In the genomic region with DNA sequence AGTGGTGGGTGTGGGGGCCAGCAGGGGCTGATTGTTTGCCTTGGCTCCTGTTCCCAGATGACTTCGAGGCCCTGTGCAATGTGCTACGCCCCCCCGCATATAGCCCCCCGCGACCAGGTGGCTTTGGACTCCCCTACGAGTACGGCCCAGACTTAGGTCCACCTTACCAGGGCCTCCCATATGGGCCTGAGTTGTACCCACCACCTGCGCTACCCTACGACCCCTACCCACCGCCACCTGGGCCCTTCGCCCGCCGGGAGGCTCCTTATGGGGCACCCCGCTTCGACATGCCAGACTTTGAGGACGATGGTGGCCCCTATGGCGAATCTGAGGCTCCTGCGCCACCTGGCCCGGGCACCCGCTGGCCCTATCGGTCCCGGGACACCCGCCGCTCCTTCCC, we compare ENCODE assay signal across 2 cellular contexts.
TF ChIP-seq lines count a peak whose summit lies in the region.

No MANE protein-coding gene starts in this region.

TF ChIP-seq in SK-N-SH, 30 proteins besides CTCF, POLR2A, EP300 and RAD21 (continued from another document):
- TF ChIP-seq, protein P1, sequence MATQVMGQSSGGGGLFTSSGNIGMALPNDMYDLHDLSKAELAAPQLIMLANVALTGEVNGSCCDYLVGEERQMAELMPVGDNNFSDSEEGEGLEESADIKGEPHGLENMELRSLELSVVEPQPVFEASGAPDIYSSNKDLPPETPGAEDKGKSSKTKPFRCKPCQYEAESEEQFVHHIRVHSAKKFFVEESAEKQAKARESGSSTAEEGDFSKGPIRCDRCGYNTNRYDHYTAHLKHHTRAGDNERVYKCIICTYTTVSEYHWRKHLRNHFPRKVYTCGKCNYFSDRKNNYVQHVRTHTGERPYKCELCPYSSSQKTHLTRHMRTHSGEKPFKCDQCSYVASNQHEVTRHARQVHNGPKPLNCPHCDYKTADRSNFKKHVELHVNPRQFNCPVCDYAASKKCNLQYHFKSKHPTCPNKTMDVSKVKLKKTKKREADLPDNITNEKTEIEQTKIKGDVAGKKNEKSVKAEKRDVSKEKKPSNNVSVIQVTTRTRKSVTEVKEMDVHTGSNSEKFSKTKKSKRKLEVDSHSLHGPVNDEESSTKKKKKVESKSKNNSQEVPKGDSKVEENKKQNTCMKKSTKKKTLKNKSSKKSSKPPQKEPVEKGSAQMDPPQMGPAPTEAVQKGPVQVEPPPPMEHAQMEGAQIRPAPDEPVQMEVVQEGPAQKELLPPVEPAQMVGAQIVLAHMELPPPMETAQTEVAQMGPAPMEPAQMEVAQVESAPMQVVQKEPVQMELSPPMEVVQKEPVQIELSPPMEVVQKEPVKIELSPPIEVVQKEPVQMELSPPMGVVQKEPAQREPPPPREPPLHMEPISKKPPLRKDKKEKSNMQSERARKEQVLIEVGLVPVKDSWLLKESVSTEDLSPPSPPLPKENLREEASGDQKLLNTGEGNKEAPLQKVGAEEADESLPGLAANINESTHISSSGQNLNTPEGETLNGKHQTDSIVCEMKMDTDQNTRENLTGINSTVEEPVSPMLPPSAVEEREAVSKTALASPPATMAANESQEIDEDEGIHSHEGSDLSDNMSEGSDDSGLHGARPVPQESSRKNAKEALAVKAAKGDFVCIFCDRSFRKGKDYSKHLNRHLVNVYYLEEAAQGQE (IDR thresholded peaks at IDR 0.05; ENCODE audit: low read depth, low read length) = no peak
- TF ChIP-seq FOXJ3 (CRISPR knock-in tag; IDR thresholded peaks at IDR 0.05) (no peak), MEF2A (IDR thresholded peaks at IDR 0.05; ENCODE audit: borderline replicate concordance, low read depth) (no peak), GATA2 (CRISPR knock-in tag; IDR thresholded peaks at IDR 0.05) (no peak), POLR2AphosphoS5 (IDR thresholded peaks at IDR 0.05; ENCODE audit: low read depth, low read length) (no peak), CHD2 (IDR thresholded peaks at IDR 0.05; ENCODE audit: low read length, partially characterized antibody) (no peak), SIN3A (IDR thresholded peaks at IDR 0.05; ENCODE audit: borderline replicate concordance, low read depth, low read length) (no peak), TAF1 (IDR thresholded peaks at IDR 0.05; ENCODE audit: borderline replicate concordance, low read depth, low read length) (no peak)
- TF ChIP-seq, protein P2, sequence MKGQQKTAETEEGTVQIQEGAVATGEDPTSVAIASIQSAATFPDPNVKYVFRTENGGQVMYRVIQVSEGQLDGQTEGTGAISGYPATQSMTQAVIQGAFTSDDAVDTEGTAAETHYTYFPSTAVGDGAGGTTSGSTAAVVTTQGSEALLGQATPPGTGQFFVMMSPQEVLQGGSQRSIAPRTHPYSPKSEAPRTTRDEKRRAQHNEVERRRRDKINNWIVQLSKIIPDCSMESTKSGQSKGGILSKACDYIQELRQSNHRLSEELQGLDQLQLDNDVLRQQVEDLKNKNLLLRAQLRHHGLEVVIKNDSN (IDR thresholded peaks at IDR 0.05; ENCODE audit: borderline replicate concordance, low read depth) = no peak

TF ChIP-seq in SK-N-SH treated with all-trans-retinoic acid at 6 μM for 48 hours, 23 proteins besides CTCF, POLR2A, EP300 and RAD21 (continued from another document):
- TF ChIP-seq, protein P3, sequence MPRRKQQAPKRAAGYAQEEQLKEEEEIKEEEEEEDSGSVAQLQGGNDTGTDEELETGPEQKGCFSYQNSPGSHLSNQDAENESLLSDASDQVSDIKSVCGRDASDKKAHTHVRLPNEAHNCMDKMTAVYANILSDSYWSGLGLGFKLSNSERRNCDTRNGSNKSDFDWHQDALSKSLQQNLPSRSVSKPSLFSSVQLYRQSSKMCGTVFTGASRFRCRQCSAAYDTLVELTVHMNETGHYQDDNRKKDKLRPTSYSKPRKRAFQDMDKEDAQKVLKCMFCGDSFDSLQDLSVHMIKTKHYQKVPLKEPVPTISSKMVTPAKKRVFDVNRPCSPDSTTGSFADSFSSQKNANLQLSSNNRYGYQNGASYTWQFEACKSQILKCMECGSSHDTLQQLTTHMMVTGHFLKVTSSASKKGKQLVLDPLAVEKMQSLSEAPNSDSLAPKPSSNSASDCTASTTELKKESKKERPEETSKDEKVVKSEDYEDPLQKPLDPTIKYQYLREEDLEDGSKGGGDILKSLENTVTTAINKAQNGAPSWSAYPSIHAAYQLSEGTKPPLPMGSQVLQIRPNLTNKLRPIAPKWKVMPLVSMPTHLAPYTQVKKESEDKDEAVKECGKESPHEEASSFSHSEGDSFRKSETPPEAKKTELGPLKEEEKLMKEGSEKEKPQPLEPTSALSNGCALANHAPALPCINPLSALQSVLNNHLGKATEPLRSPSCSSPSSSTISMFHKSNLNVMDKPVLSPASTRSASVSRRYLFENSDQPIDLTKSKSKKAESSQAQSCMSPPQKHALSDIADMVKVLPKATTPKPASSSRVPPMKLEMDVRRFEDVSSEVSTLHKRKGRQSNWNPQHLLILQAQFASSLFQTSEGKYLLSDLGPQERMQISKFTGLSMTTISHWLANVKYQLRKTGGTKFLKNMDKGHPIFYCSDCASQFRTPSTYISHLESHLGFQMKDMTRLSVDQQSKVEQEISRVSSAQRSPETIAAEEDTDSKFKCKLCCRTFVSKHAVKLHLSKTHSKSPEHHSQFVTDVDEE (CRISPR knock-in tag; IDR thresholded peaks at IDR 0.05) = no peak
- TF ChIP-seq, protein P4, sequence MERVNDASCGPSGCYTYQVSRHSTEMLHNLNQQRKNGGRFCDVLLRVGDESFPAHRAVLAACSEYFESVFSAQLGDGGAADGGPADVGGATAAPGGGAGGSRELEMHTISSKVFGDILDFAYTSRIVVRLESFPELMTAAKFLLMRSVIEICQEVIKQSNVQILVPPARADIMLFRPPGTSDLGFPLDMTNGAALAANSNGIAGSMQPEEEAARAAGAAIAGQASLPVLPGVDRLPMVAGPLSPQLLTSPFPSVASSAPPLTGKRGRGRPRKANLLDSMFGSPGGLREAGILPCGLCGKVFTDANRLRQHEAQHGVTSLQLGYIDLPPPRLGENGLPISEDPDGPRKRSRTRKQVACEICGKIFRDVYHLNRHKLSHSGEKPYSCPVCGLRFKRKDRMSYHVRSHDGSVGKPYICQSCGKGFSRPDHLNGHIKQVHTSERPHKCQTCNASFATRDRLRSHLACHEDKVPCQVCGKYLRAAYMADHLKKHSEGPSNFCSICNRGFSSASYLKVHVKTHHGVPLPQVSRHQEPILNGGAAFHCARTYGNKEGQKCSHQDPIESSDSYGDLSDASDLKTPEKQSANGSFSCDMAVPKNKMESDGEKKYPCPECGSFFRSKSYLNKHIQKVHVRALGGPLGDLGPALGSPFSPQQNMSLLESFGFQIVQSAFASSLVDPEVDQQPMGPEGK (CRISPR knock-in tag; IDR thresholded peaks at IDR 0.05; ENCODE audit: borderline replicate concordance) = no peak
- no peak for TF ChIP-seq ZC3H10 (CRISPR knock-in tag; IDR thresholded peaks at IDR 0.05)
